ENCODE assay signal across 14 cellular contexts in the genomic region with DNA sequence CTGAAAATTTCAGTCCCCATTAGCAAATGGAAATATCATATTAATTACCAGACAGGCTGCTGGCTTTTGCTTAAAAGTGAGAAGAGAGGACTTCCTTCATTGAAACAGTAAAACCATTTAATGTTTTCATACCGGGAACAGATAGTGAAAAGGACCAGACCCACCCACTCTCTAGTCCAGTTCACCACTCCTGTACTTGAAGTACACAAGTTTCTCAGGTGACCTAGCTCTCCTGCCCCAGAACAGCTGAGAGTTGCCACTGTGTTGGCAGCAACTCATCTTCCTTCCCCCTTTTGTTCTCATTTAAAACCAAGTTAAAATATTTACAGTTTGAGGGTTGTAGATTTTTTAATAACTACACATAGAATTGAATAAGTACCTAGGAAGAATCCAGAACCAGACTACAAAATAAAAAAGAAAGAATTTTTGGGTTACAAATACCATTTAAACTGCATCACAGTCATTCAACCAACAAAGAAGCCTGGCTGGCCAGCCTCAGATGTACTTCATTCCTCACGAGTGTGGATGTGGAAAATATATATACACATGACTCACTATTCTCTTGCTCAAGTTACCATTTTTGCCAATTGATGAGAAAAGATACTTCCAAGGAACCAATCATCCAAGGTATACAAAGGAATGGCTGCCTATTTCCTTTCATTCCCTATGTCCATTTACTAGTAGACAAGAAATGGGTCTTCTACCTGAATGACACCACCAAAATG.
DNase-seq lines count a peak whose midpoint lies in the region; ATAC-seq lines count a peak whose summit lies in the region.
"Had no signal": no experiment of that assay in that cellular context is flagged by ENCODE, and none has a peak within 500 bp of the region (broad histone marks: within the 10 kb centered on the region; RNA-seq: fewer than 3 reads in every experiment).

No MANE protein-coding gene starts in this region.

- ATAC-seq in HG02798 (IDR thresholded peaks at IDR 0.05; ENCODE audit: poor library complexity, unreplicated experiment) (peak; percentile 69), HG03354 (IDR thresholded peaks at IDR 0.05; ENCODE audit: poor library complexity, severe bottlenecking, unreplicated experiment) (no peak)
- ATAC-seq: left lobe of liver, Panc1 had no signal

- DNase-seq in AG20443 (ENCODE audit: low spot score) = peak; percentile 83
- peak; percentile 63 for DNase-seq in amniotic stem cell (lab: John Stamatoyannopoulos, UW)
- DNase-seq in iris pigment epithelial cell (ENCODE audit: low read depth) = peak; percentile 92
- DNase-seq in NK-92 treated with Interleukin-12 subunit alpha and Interleukin-12 subunit beta, amount 100 ng/mL, for 24 hours (lab: John Stamatoyannopoulos, UW) = no peak
- DNase-seq in Kasumi-1 (lab: John Stamatoyannopoulos, UW) = no peak
- DNase-seq in NCI-H128 (lab: John Stamatoyannopoulos, UW; ENCODE audit: unreplicated experiment) = no peak
- DNase-seq: CD4-positive, CD25-positive, alpha-beta regulatory T cell; foreskin melanocyte; NCI-H187; stimulated activated CD4-positive, alpha-beta T cell treated with anti-CD3 and anti-CD28 coated beads, Interleukin-2, amount 100 ng/mL, for 48 hours had no signal

Comparison
In these comparisons a context has a peak if more than half of its experiments do, and no peak if none do; other contexts are left out.
1. DNase-seq: peak in AG20443 (single experiment), amniotic stem cell (single experiment) and iris pigment epithelial cell (single experiment); none in NK-92 treated with Interleukin-12 subunit alpha and Interleukin-12 subunit beta, amount 100 ng/mL, for 24 hours (single experiment), Kasumi-1 (0 of 2) and NCI-H128 (single experiment).